ENCODE assay signal across 7 cellular contexts in genomic region chr18:45384137-45384998, GRCh38.
DNase-seq lines count a peak whose midpoint lies in the region; ATAC-seq and TF ChIP-seq lines count a peak whose summit lies in the region.

No MANE protein-coding gene starts in this region.

- H3K9me3 ChIP-seq in esophagus squamous epithelium = no peaks in the 10 kb centered on the region
- no peaks in the 10 kb centered on the region for H3K9me3 ChIP-seq in upper lobe of left lung

- peaks cover 0 to 3% of the 10 kb centered on the region in 2 donors for H3K4me1 Mint-ChIP-seq in natural killer cell treated with Interleukin-12 subunit alpha and Interleukin-12 subunit beta and Interleukin-15 and Interleukin-18, amount 100 ng/mL, for 72 hours (ENCODE audit: low read depth in 2 of 2)

- peaks cover 0 to 6% (median 0%) of the 10 kb centered on the region in 3 donors for H3K4me1 ChIP-seq in esophagus squamous epithelium
- H3K4me1 ChIP-seq in upper lobe of left lung = peaks cover 0 to 5% (median 0%) of the 10 kb centered on the region in 4 donors

- no peak for TF ChIP-seq EP300 in upper lobe of left lung (IDR thresholded peaks at IDR 0.05)

- no peak overlapping the region for H3K27ac Mint-ChIP-seq in natural killer cell treated with Interleukin-12 subunit alpha and Interleukin-12 subunit beta and Interleukin-15 and Interleukin-18, amount 100 ng/mL, for 72 hours

- DNase-seq in NCI-H460 (ENCODE audit: extremely low read depth, low read depth) = peak; percentile 54
- peak; percentile 3 to 18 (median 5) for DNase-seq in activated CD8-positive, alpha-beta memory T cell treated with anti-CD3 and anti-CD28 coated beads for 48 hours (ENCODE audit: low read depth in 2 of 3, low spot score in 2 of 3)
- DNase-seq in esophagus squamous epithelium (lab: John Stamatoyannopoulos, UW) = no peak
- peak; percentile 61 for DNase-seq in natural killer cell treated with Interleukin-12 subunit alpha and Interleukin-12 subunit beta and Interleukin-15 and Interleukin-18, amount 100 ng/mL, for 72 hours (ENCODE audit: low spot score)
- peak; percentile 2 to 26 for DNase-seq in upper lobe of left lung

- no peak overlapping the region for H3K4me3 ChIP-seq in esophagus squamous epithelium
- H3K4me3 ChIP-seq in upper lobe of left lung = no peak overlapping the region

- TF ChIP-seq POLR2A in esophagus squamous epithelium (IDR thresholded peaks at IDR 0.05) = no peak
- no peak for TF ChIP-seq POLR2A in upper lobe of left lung (IDR thresholded peaks at IDR 0.05)

- no peak overlapping the region for H3K4me3 Mint-ChIP-seq in natural killer cell treated with Interleukin-12 subunit alpha and Interleukin-12 subunit beta and Interleukin-15 and Interleukin-18, amount 100 ng/mL, for 72 hours

- H3K27ac ChIP-seq in esophagus squamous epithelium = no peak overlapping the region
- H3K27ac ChIP-seq in upper lobe of left lung = no peak overlapping the region

- H3K27me3 Mint-ChIP-seq in natural killer cell treated with Interleukin-12 subunit alpha and Interleukin-12 subunit beta and Interleukin-15 and Interleukin-18, amount 100 ng/mL, for 72 hours = peaks cover 26 to 27% of the 10 kb centered on the region in 2 donors

- ATAC-seq in HG03280 (IDR thresholded peaks at IDR 0.05; ENCODE audit: unreplicated experiment) (peak; percentile 49), upper lobe of left lung (ENCODE audit: low FRiP score in 2 of 2) (peak; percentile 41 to 79)
- peak; percentile 54 to 70 for ATAC-seq in natural killer cell treated with Interleukin-12 subunit alpha and Interleukin-12 subunit beta and Interleukin-15 and Interleukin-18, amount 100 ng/mL, for 72 hours

- 45 to 54% methylated on average over 2 to 4 of the region's 5 CpGs for WGBS in esophagus squamous epithelium, 2 donors
- WGBS in upper lobe of left lung, 2 donors = 33 to 58% methylated on average over 3 to 5 of the region's 5 CpGs

- H3K36me3 ChIP-seq in esophagus squamous epithelium (no peaks in the 10 kb centered on the region), upper lobe of left lung (no peaks in the 10 kb centered on the region)

- no peaks in the 10 kb centered on the region for H3K9me3 Mint-ChIP-seq in natural killer cell treated with Interleukin-12 subunit alpha and Interleukin-12 subunit beta and Interleukin-15 and Interleukin-18, amount 100 ng/mL, for 72 hours

- TF ChIP-seq CTCF in GM12873 (IDR thresholded peaks at IDR 0.05; ENCODE audit: insufficient read depth, low read depth, low read length, missing control alignments) (peak; percentile 74), esophagus squamous epithelium (IDR thresholded peaks at IDR 0.05) (peak; percentile 58 to 77 (median 63)), upper lobe of left lung (IDR thresholded peaks at IDR 0.05) (peak; percentile 34 to 70 (median 61))

- H3K36me3 Mint-ChIP-seq in natural killer cell treated with Interleukin-12 subunit alpha and Interleukin-12 subunit beta and Interleukin-15 and Interleukin-18, amount 100 ng/mL, for 72 hours = no peaks in the 10 kb centered on the region

- intact Hi-C loops in esophagus squamous epithelium (cut with DNase I) = loop anchor here (5.0 kb wide), 1 partner anchor 107 kb away; no protein-coding TSS in a partner anchor

- H3K27me3 ChIP-seq in esophagus squamous epithelium (peaks cover 0 to 3% (median 0%) of the 10 kb centered on the region in 4 donors), upper lobe of left lung (no peaks in the 10 kb centered on the region)
